In genomic region chr2:224816816-224817215, GRCh38 we compare ENCODE assay signal across 13 cellular contexts.
A peak's percentile ranks its signal among the peaks of the same experiment; 100 is the strongest.
DNase-seq lines count a peak whose midpoint lies in the region; ATAC-seq, FAIRE-seq and TF ChIP-seq lines count a peak whose summit lies in the region.
"Had no signal": no experiment of that assay in that cellular context is flagged by ENCODE, and none has a peak within 500 bp of the region (broad histone marks: within the 10 kb centered on the region; RNA-seq: fewer than 3 reads in every experiment).

No MANE protein-coding gene starts in this region.

- no peaks in the 10 kb centered on the region for H3K9me3 ChIP-seq in K562 (replicated peaks; ENCODE audit: control insufficient read depth, insufficient read depth, low read depth, low read length)
- H3K9me3 ChIP-seq in psoas muscle: no peaks in the 10 kb centered on the region
- H3K9me3 ChIP-seq: transverse colon had no signal

- TF ChIP-seq RAD21 in K562 (CRISPR knock-in tag; conservative IDR thresholded peaks at IDR 0.05 in 1 of 2, IDR thresholded peaks at IDR 0.05 in 1 of 2): no peak

- ATAC-seq in K562 (no peak), memory B cell (ENCODE audit: low read depth) (no peak), HG03457 (IDR thresholded peaks at IDR 0.05; ENCODE audit: unreplicated experiment) (no peak), psoas muscle (no peak), GM21515 (IDR thresholded peaks at IDR 0.05; ENCODE audit: unreplicated experiment) (no peak)
- ATAC-seq: natural killer cell treated with Interleukin-12 subunit alpha and Interleukin-12 subunit beta and Interleukin-15 and Interleukin-18, amount 100 ng/mL, for 72 hours had no signal

- in situ Hi-C loops in K562 (cut with MboI): no loop called here

- no TSS peak for BruUV-seq in K562 (replicated peaks; lab: Mats Ljungman, UMichigan)

- H3K4me1 ChIP-seq in K562 (replicated peaks in 1 of 2; ENCODE audit: control insufficient read depth in 2 of 2, insufficient read depth in 2 of 2, low read length in 2 of 2) (no peaks in the 10 kb centered on the region), psoas muscle (no peaks in the 10 kb centered on the region)
- H3K4me1 ChIP-seq: transverse colon had no signal

- H4K20me1 ChIP-seq in K562 (replicated peaks; ENCODE audit: control insufficient read depth, insufficient read depth, low read length): no peaks in the 10 kb centered on the region

- no peaks in the 10 kb centered on the region for H3K79me2 ChIP-seq in K562 (ENCODE audit: control insufficient read depth, insufficient read depth, low read length)

- no peak overlapping the region for H3K4me3 ChIP-seq in AG10803 (ENCODE audit: low read length)
- H3K4me3 ChIP-seq in K562: no peak overlapping the region
- no peak overlapping the region for H3K4me3 ChIP-seq in psoas muscle
- H3K4me3 ChIP-seq: transverse colon had no signal

- H3K9me1 ChIP-seq in K562 (ENCODE audit: control insufficient read depth, insufficient read depth, low read length): no peaks in the 10 kb centered on the region

- CTCF ChIA-PET in K562 (lab: Yijun Ruan, JAX; ENCODE audit: low intra/inter-chr PET ratio): interaction anchor here (0.6 kb wide), 1 partner anchor 130 kb away, joined by 3 read pairs; no protein-coding TSS in a partner anchor

- WGBS in K562 (ENCODE audit: insufficient coverage, low coverage, missing lambda C conversion rate): 0% methylated on average over 4 of the region's 4 CpGs
- 80 to 94% (median 92%) methylated on average over 4 of the region's 4 CpGs for WGBS in psoas muscle, 3 donors

- H3K36me3 Mint-ChIP-seq in HFFc6 (ENCODE audit: low read depth) (peaks cover 63% of the 10 kb centered on the region), memory B cell (peaks cover 38% of the 10 kb centered on the region)

- peak overlapping the region; percentile 91 for H3K27ac Mint-ChIP-seq in HFFc6
- peak overlapping the region; percentile 81 for H3K27ac Mint-ChIP-seq in memory B cell
- H3K27ac Mint-ChIP-seq: natural killer cell treated with Interleukin-12 subunit alpha and Interleukin-12 subunit beta and Interleukin-15 and Interleukin-18, amount 100 ng/mL, for 72 hours had no signal

- no peak for FAIRE-seq in K562 (lab: Jason Lieb, UNC)

- peak; percentile 78 for DNase-seq in AG10803 (ENCODE audit: low read depth)
- DNase-seq in HFFc6: peak; percentile 83
- DNase-seq in K562 (ENCODE audit: extremely low read depth in 1 of 4, low spot score in 3 of 4): no peak
- no peak for DNase-seq in memory B cell (ENCODE audit: low spot score in 2 of 2)
- DNase-seq in psoas muscle: no peak
- DNase-seq in anterior cingulate cortex (lab: John Stamatoyannopoulos, UW): no peak
- DNase-seq: cerebellar nuclear complex; DMS153; stimulated activated CD4-positive, alpha-beta T cell treated with anti-CD3 and anti-CD28 coated beads, Interleukin-4, amount 100 ng/mL, for 1 hour; transverse colon had no signal

- POLR2A ChIA-PET in K562 (lab: Yijun Ruan, JAX): no interaction called here

- no peak overlapping the region for H3K9ac ChIP-seq in K562 (ENCODE audit: insufficient read depth in 1 of 2, low read depth in 2 of 2, low read length in 2 of 2)

- no peak overlapping the region for H3K4me2 ChIP-seq in K562 (ENCODE audit: insufficient read depth, low read length)

- no peak for TF ChIP-seq EP300 in K562 (IDR thresholded peaks at IDR 0.05; ENCODE audit: low read length)

- no peaks in the 10 kb centered on the region for H3K27me3 ChIP-seq in K562 (ENCODE audit: control insufficient read depth in 2 of 2, insufficient read depth in 2 of 2, low read length in 2 of 2)
- H3K27me3 ChIP-seq in psoas muscle (ENCODE audit: insufficient read depth in 3 of 3, low read length in 2 of 3): no peaks in the 10 kb centered on the region
- H3K27me3 ChIP-seq: transverse colon had no signal

- TF ChIP-seq CTCF in AG10803 (conservative IDR thresholded peaks at IDR 0.05; ENCODE audit: low read length) (no peak), HFFc6 (IDR thresholded peaks at IDR 0.05) (peak; percentile 27), K562 (IDR thresholded peaks at IDR 0.05 in 2 of 3, conservative IDR thresholded peaks at IDR 0.05 in 1 of 3; ENCODE audit: insufficient read depth in 2 of 3, low read depth in 1 of 3, low read length in 3 of 3) (no peak), psoas muscle (IDR thresholded peaks at IDR 0.05) (no peak)

- intact Hi-C loops in K562 (cut with micrococcal nuclease): no loop called here
- intact Hi-C loops in psoas muscle (cut with DNase I): no loop called here

- H3K27me3 Mint-ChIP-seq in HFFc6 (ENCODE audit: insufficient read depth) (peaks cover 1% of the 10 kb centered on the region; the same call in 1 of the 2 replicates), memory B cell (no peaks in the 10 kb centered on the region)
- H3K27me3 Mint-ChIP-seq: natural killer cell treated with Interleukin-12 subunit alpha and Interleukin-12 subunit beta and Interleukin-15 and Interleukin-18, amount 100 ng/mL, for 72 hours had no signal

- H3K27ac ChIP-seq in K562 (ENCODE audit: extremely low read depth, low read depth, low read length) (no peak overlapping the region), psoas muscle (no peak overlapping the region)
- H3K27ac ChIP-seq: transverse colon had no signal

- peaks cover 10% of the 10 kb centered on the region for H3K9me3 Mint-ChIP-seq in HFFc6
- peaks cover 2% of the 10 kb centered on the region for H3K9me3 Mint-ChIP-seq in memory B cell
- H3K9me3 Mint-ChIP-seq: natural killer cell treated with Interleukin-12 subunit alpha and Interleukin-12 subunit beta and Interleukin-15 and Interleukin-18, amount 100 ng/mL, for 72 hours had no signal

- peaks cover 47% of the 10 kb centered on the region for H3K4me1 Mint-ChIP-seq in HFFc6 (ENCODE audit: low read depth)
- no peaks in the 10 kb centered on the region for H3K4me1 Mint-ChIP-seq in memory B cell

- no peak overlapping the region for H2AFZ ChIP-seq in K562 (ENCODE audit: low read depth, low read length)

- H3K4me3 Mint-ChIP-seq in HFFc6 (peak overlapping the region; percentile 82), memory B cell (no peak overlapping the region)
- H3K4me3 Mint-ChIP-seq: natural killer cell treated with Interleukin-12 subunit alpha and Interleukin-12 subunit beta and Interleukin-15 and Interleukin-18, amount 100 ng/mL, for 72 hours had no signal

- no peak for TF ChIP-seq POLR2A in K562 (conservative IDR thresholded peaks at IDR 0.05)

- H3K36me3 ChIP-seq in K562 (ENCODE audit: control insufficient read depth, insufficient read depth, low read length) (no peaks in the 10 kb centered on the region), psoas muscle (ENCODE audit: insufficient read depth in 1 of 2, low read depth in 1 of 2) (no peaks in the 10 kb centered on the region)
- H3K36me3 ChIP-seq: transverse colon had no signal

TF ChIP-seq in K562, 482 proteins besides CTCF, POLR2A, EP300 and RAD21:
- TF ChIP-seq GTF2A2 (tag; IDR thresholded peaks at IDR 0.05) (no peak), FOSL1 (tag; conservative IDR thresholded peaks at IDR 0.05) (0 out of 2 replicates have a peak, but pooled peaks have one; percentile 15)

Comparison
In these comparisons a context has a peak if more than half of its experiments do, and no peak if none do; other contexts are left out.
1. DNase-seq: peak in AG10803 (single experiment) and HFFc6 (single experiment); none in K562 (0 of 4), memory B cell (0 of 2), psoas muscle (0 of 2) and anterior cingulate cortex (0 of 58).